1 cellular context compared by ENCODE assay signal in genomic region chr17:29240477-29240876, GRCh38.
TF ChIP-seq lines count a peak whose summit lies in the region.

No MANE protein-coding gene starts in this region.

TF ChIP-seq in A549, 52 proteins besides CTCF, POLR2A, EP300 and RAD21 (continued from another document):
- no peak for TF ChIP-seq REST (IDR thresholded peaks at IDR 0.05)
- no peak; the same call in 1 of the 2 replicates for TF ChIP-seq E2F6 (IDR thresholded peaks at IDR 0.05; ENCODE audit: borderline replicate concordance, low read depth)
- TF ChIP-seq RARB (CRISPR knock-in tag; IDR thresholded peaks at IDR 0.05): no peak
- TF ChIP-seq, protein P1, sequence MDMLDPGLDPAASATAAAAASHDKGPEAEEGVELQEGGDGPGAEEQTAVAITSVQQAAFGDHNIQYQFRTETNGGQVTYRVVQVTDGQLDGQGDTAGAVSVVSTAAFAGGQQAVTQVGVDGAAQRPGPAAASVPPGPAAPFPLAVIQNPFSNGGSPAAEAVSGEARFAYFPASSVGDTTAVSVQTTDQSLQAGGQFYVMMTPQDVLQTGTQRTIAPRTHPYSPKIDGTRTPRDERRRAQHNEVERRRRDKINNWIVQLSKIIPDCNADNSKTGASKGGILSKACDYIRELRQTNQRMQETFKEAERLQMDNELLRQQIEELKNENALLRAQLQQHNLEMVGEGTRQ (IDR thresholded peaks at IDR 0.05): peak; percentile 3; the same call in 1 of the 2 replicates
- no peak for TF ChIP-seq JUN (IDR thresholded peaks at IDR 0.05)
- no peak for TF ChIP-seq SREBF2 (IDR thresholded peaks at IDR 0.05)
- TF ChIP-seq CHD2 (IDR thresholded peaks at IDR 0.05; ENCODE audit: low read length, partially characterized antibody): no peak
- TF ChIP-seq, protein P2, sequence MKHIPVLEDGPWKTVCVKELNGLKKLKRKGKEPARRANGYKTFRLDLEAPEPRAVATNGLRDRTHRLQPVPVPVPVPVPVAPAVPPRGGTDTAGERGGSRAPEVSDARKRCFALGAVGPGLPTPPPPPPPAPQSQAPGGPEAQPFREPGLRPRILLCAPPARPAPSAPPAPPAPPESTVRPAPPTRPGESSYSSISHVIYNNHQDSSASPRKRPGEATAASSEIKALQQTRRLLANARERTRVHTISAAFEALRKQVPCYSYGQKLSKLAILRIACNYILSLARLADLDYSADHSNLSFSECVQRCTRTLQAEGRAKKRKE (CRISPR knock-in tag; IDR thresholded peaks at IDR 0.05; ENCODE audit: low read depth): no peak
- TF ChIP-seq MYC (IDR thresholded peaks at IDR 0.05; ENCODE audit: borderline replicate concordance, low read length): no peak
